24 cellular contexts compared by ENCODE assay signal in genomic region chr22:19002684-19003038, GRCh38.
A peak's percentile ranks its signal among the peaks of the same experiment; 100 is the strongest.
DNase-seq lines count a peak whose midpoint lies in the region; ATAC-seq, FAIRE-seq and TF ChIP-seq lines count a peak whose summit lies in the region.
"Had no signal": no experiment of that assay in that cellular context is flagged by ENCODE, and none has a peak within 500 bp of the region (broad histone marks: within the 10 kb centered on the region; RNA-seq: fewer than 3 reads in every experiment).

No MANE protein-coding gene starts in this region.

- H3K36me3 ChIP-seq in HepG2 (replicated peaks in 1 of 2; ENCODE audit: control insufficient read depth in 1 of 2, insufficient read depth in 2 of 2, low read length in 2 of 2) (no peaks in the 10 kb centered on the region), right lobe of liver (no peaks in the 10 kb centered on the region)
- H3K36me3 ChIP-seq: Peyer's patch, SJCRH30 had no signal

- TF ChIP-seq EP300 in HepG2 (IDR thresholded peaks at IDR 0.05; ENCODE audit: low read depth in 2 of 2, low read length in 2 of 2) (no peak), HepG2 (CRISPR knock-in tag; IDR thresholded peaks at IDR 0.05; ENCODE audit: borderline replicate concordance) (no peak)

- 18% methylated on average over 5 of the region's 5 CpGs for WGBS in HepG2 (ENCODE audit: low lambda C conversion rate)
- 64% methylated on average over 5 of the region's 5 CpGs for WGBS in right lobe of liver (ENCODE audit: insufficient coverage, low coverage, low lambda C conversion rate, missing lambda C conversion rate)

- peaks cover 11% of the 10 kb centered on the region; the same call in 1 of the 2 replicates for H3K4me1 ChIP-seq in HepG2 (ENCODE audit: insufficient read depth, low read length)
- H3K4me1 ChIP-seq in right lobe of liver = peaks cover 0 to 6% (median 0%) of the 10 kb centered on the region in 4 donors
- H3K4me1 ChIP-seq: Caco-2, Peyer's patch, SJCRH30 had no signal

- no peak for ATAC-seq in HepG2
- ATAC-seq in right lobe of liver = no peak
- ATAC-seq: CD8-positive, alpha-beta T cell had no signal

- TF ChIP-seq POLR2A in HepG2 (IDR thresholded peaks at IDR 0.05; ENCODE audit: insufficient read depth in 1 of 2, low read depth in 2 of 2, low read length in 2 of 2) (no peak), right lobe of liver (IDR thresholded peaks at IDR 0.05) (no peak)

- peak overlapping the region; percentile 25; the same call in 1 of the 2 replicates for H3K4me2 ChIP-seq in HepG2 (ENCODE audit: low read depth, low read length)
- H3K4me2 ChIP-seq: KMS-11 had no signal

- H3K79me2 ChIP-seq in HepG2 (ENCODE audit: insufficient read depth, low read length) = no peaks in the 10 kb centered on the region

- H3K27ac ChIP-seq in HepG2 (ENCODE audit: extremely low read length, insufficient read depth, low read length) = no peak overlapping the region
- H3K27ac ChIP-seq in right lobe of liver = no peak overlapping the region
- no peak overlapping the region for H3K27ac ChIP-seq in substantia nigra (ENCODE audit: low read depth, low read length, poor library complexity, severe bottlenecking)
- H3K27ac ChIP-seq: C4-2B, GM23248, KMS-11, Peyer's patch, SJCRH30 had no signal

- CTCF ChIA-PET in HepG2 (lab: Yijun Ruan, JAX; ENCODE audit: low intra/inter-chr PET ratio, low total read pairs) = no interaction called here

- H3K4me3 ChIP-seq in HepG2 (replicated peaks in 1 of 3; ENCODE audit: insufficient read depth in 1 of 3, low read depth in 2 of 3, low read length in 3 of 3) (no peak overlapping the region), right lobe of liver (no peak overlapping the region), epithelial cell of proximal tubule (ENCODE audit: low read depth, low read length) (peak overlapping the region; percentile 12)
- H3K4me3 ChIP-seq: GM23248, Peyer's patch, SJCRH30 had no signal

- TF ChIP-seq CTCF in HepG2 (CRISPR knock-in tag; IDR thresholded peaks at IDR 0.05) (no peak), right lobe of liver (IDR thresholded peaks at IDR 0.05) (no peak), epithelial cell of proximal tubule (conservative IDR thresholded peaks at IDR 0.05; ENCODE audit: low read depth, low read length) (no peak)

- in situ Hi-C loops in HepG2 (cut with HindIII; ENCODE audit: extremely low pct_ligation_motif_present, low pct_unique_long_range_greater_than_20kb) = no loop called here

- H3K27me3 ChIP-seq in HepG2 (ENCODE audit: control insufficient read depth in 1 of 2, insufficient read depth in 2 of 2, low read length in 2 of 2) (peaks cover 1 to 4% of the 10 kb centered on the region in 2 experiments; a peak in 2 of 5 replicates), right lobe of liver (no peaks in the 10 kb centered on the region)
- H3K27me3 ChIP-seq: Peyer's patch, SJCRH30 had no signal

- no peaks in the 10 kb centered on the region for H3K9me3 ChIP-seq in HepG2 (ENCODE audit: low read length)
- no peaks in the 10 kb centered on the region for H3K9me3 ChIP-seq in right lobe of liver
- H3K9me3 ChIP-seq: Caco-2, Peyer's patch had no signal

- FAIRE-seq in HepG2 (lab: Jason Lieb, UNC) = no peak
- FAIRE-seq: G401.6 had no signal

- H4K20me1 ChIP-seq in HepG2 (ENCODE audit: insufficient read depth, low read length) = no peaks in the 10 kb centered on the region

- no peak overlapping the region for H3K9ac ChIP-seq in HepG2 (ENCODE audit: insufficient read depth, low read depth, low read length)
- H3K9ac ChIP-seq: GM23248, KMS-11 had no signal

- H2AFZ ChIP-seq in HepG2 (ENCODE audit: low read length) = no peak overlapping the region
- H2AFZ ChIP-seq: GM23248 had no signal

- no TSS peak for BruUV-seq in HepG2 (replicated peaks; lab: Mats Ljungman, UMichigan)

- POLR2A ChIA-PET in HepG2 (lab: Yijun Ruan, JAX) = no interaction called here

- DNase-seq in HepG2 (ENCODE audit: low spot score) = no peak
- no peak for DNase-seq in right lobe of liver
- peak; percentile 34 for DNase-seq in SK-N-DZ (ENCODE audit: low spot score)
- DNase-seq in epithelial cell of proximal tubule (ENCODE audit: low read depth) = no peak
- no peak for DNase-seq in NCI-H2029 treated with DMSO at 0.1 percent for 48 hours (lab: John Stamatoyannopoulos, UW)
- DNase-seq in substantia nigra (lab: John Stamatoyannopoulos, UW) = no peak
- DNase-seq in NCI-H524 (lab: John Stamatoyannopoulos, UW) = no peak
- DNase-seq: Caco-2; CD8-positive, alpha-beta T cell; GM23248; H7; IMR-90; NCI-H1048; NCI-H1694 treated with DMSO at 0.1 percent for 48 hours; NCI-H2081 treated with DMSO at 0.1 percent for 48 hours; NCI-H446; NCI-H526; OCI-M1; T-helper 1 cell had no signal

- intact Hi-C loops in HepG2 (cut with micrococcal nuclease; ENCODE audit: unreplicated experiment) = no loop called here
- intact Hi-C loops in right lobe of liver (cut with DNase I) = no loop called here

- TF ChIP-seq RAD21 in HepG2 (CRISPR knock-in tag; IDR thresholded peaks at IDR 0.05) = no peak

TF ChIP-seq in HepG2, 621 proteins besides CTCF, POLR2A, EP300 and RAD21:
- TF ChIP-seq CEBPG (CRISPR knock-in tag; IDR thresholded peaks at IDR 0.05) (no peak), ZNF510 (CRISPR knock-in tag; IDR thresholded peaks at IDR 0.05; ENCODE audit: low read depth) (no peak), SP2 (CRISPR knock-in tag; IDR thresholded peaks at IDR 0.05) (no peak), PITX1 (CRISPR knock-in tag; IDR thresholded peaks at IDR 0.05) (no peak), KMT2A (CRISPR knock-in tag; IDR thresholded peaks at IDR 0.05) (no peak), ZNF503 (CRISPR knock-in tag; IDR thresholded peaks at IDR 0.05) (no peak), CCDC6 (CRISPR knock-in tag; IDR thresholded peaks at IDR 0.05) (no peak), TERF1 (CRISPR knock-in tag; IDR thresholded peaks at IDR 0.05) (no peak), ZBTB46 (CRISPR knock-in tag; IDR thresholded peaks at IDR 0.05; ENCODE audit: borderline replicate concordance) (no peak), ARNT (IDR thresholded peaks at IDR 0.05) (no peak), ZNF317 (CRISPR knock-in tag; IDR thresholded peaks at IDR 0.05) (no peak), PHF5A (CRISPR knock-in tag; IDR thresholded peaks at IDR 0.05; ENCODE audit: low read depth, unreplicated experiment) (no peak), SP4 (CRISPR knock-in tag; IDR thresholded peaks at IDR 0.05) (no peak)
